ENCODE assay signal across 9 cellular contexts in the genomic region with DNA sequence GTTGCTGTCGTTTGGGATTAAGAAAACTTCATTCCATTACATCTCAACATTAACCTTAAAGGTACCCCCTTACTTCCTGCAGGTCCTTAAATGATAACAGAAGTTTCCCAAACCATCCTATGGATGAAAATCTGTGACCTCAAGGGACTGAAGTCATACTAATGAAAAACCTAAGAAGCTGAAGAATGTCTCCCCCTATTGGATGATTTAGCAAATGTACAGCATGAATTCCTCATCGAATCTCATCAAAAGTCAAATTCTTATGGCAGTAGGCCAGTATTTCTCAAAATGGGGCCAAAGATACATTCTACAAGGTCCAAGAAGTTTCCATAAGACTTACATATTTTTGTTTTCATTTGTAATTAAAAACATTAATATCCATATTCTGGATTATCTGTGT. TPM values are rescaled to one million over a fixed set of nuclear protein-coding genes. Genes with fewer than 3 reads are reported as not detected.
A peak's percentile ranks its signal among the peaks of the same experiment; 100 is the strongest.
DNase-seq lines count a peak whose midpoint lies in the region; ATAC-seq, FAIRE-seq and TF ChIP-seq lines count a peak whose summit lies in the region.
"Had no signal": no experiment of that assay in that cellular context is flagged by ENCODE, and none has a peak within 500 bp of the region (broad histone marks: within the 10 kb centered on the region; RNA-seq: fewer than 3 reads in every experiment).

No MANE protein-coding gene starts in this region.

- no peak overlapping the region for H3K27ac ChIP-seq in A549

- peak in 1 of 2 experiments; percentile 13; a peak in 1 of 5 replicates for TF ChIP-seq RAD21 in A549 (conservative IDR thresholded peaks at IDR 0.05 in 1 of 2, IDR thresholded peaks at IDR 0.05 in 1 of 2)

- ATAC-seq in A549, result peak in 1 of 2 experiments; percentile 48; a peak in 1 of 6 replicates
- no peak for ATAC-seq in stimulated activated naive CD8-positive, alpha-beta T cell treated with anti-CD3 and anti-CD28 coated beads, Interleukin-15, Interleukin-2, amounts not matched to agents 100 U/mL and 50 U/mL, for 24 hours
- ATAC-seq: activated CD4-positive, alpha-beta T cell treated with anti-CD3 and anti-CD28 coated beads for 36 hours had no signal

- CTCF ChIA-PET in A549 (lab: Yijun Ruan, JAX), result interaction anchor here (0.8 to 3.0 kb wide), 13 partner anchors 8 to 53 kb away, joined by 3 to 15 read pairs (median 3); no protein-coding TSS in a partner anchor

- DNase-seq in A549 (ENCODE audit: low read depth in 1 of 2, low spot score in 1 of 2) (peak; percentile 21 to 56), GM13976 (ENCODE audit: low spot score) (peak; percentile 42), SHP77 treated with DMSO at 0.1 percent for 48 hours (lab: John Stamatoyannopoulos, UW) (peak; percentile 4), glomerular endothelial cell (ENCODE audit: extremely low read depth, low read depth, low spot score) (peak; percentile 36), cortex of kidney (lab: John Stamatoyannopoulos, UW) (no peak), GM19238 (ENCODE audit: insufficient read length, low spot score) (no peak)
- DNase-seq in stimulated activated naive CD8-positive, alpha-beta T cell treated with anti-CD3 and anti-CD28 coated beads, Interleukin-15, Interleukin-2, amounts not matched to agents 100 U/mL and 50 U/mL, for 24 hours, result no peak
- DNase-seq in activated CD4-positive, alpha-beta T cell treated with anti-CD3 and anti-CD28 coated beads for 1 hour, result no peak
- DNase-seq: activated CD4-positive, alpha-beta T cell treated with anti-CD3 and anti-CD28 coated beads for 36 hours had no signal

- WGBS in A549 (ENCODE audit: missing lambda C conversion rate), result 78% methylated on average over 2 of the region's 2 CpGs

- TF ChIP-seq EP300 in A549 (IDR thresholded peaks at IDR 0.05), result no peak

- no peak overlapping the region for H3K4me2 ChIP-seq in A549

- H3K4me1 ChIP-seq in A549, result no peaks in the 10 kb centered on the region

- H3K9me3 ChIP-seq in A549, result no peaks in the 10 kb centered on the region

- H3K4me3 ChIP-seq in A549, result no peak overlapping the region

- no peak for TF ChIP-seq POLR2A in A549 (IDR thresholded peaks at IDR 0.05; ENCODE audit: low read length)

- POLR2A ChIA-PET in A549 (lab: Yijun Ruan, JAX), result interaction anchor here (0.5 kb wide), 1 partner anchor 1255 kb away, joined by 5 read pairs; no protein-coding TSS in a partner anchor

- no peak for FAIRE-seq in A549 (lab: Jason Lieb, UNC)

- TF ChIP-seq CTCF in A549 (IDR thresholded peaks at IDR 0.05) (peak; percentile 60), GM13976 (IDR thresholded peaks at IDR 0.05; ENCODE audit: borderline replicate concordance, control extremely low read depth, extremely low read depth, insufficient read depth, missing control alignments) (peak; percentile 18)

- in situ Hi-C loops in GM13976 (cut with MboI; ENCODE audit: low sequenced_read_pairs, unreplicated experiment), result no loop called here

TF ChIP-seq in A549, 52 proteins besides CTCF, POLR2A, EP300 and RAD21:
- TF ChIP-seq JUNB (IDR thresholded peaks at IDR 0.05) (no peak), RNF2 (IDR thresholded peaks at IDR 0.05; ENCODE audit: borderline replicate concordance, low read depth) (no peak), JUN (IDR thresholded peaks at IDR 0.05) (no peak), SREBF2 (IDR thresholded peaks at IDR 0.05) (no peak), RCOR1 (IDR thresholded peaks at IDR 0.05; ENCODE audit: low read depth, low read length) (no peak), HOXB5 (CRISPR knock-in tag; IDR thresholded peaks at IDR 0.05) (no peak), HEYL (CRISPR knock-in tag; IDR thresholded peaks at IDR 0.05) (no peak), SMC3 (IDR thresholded peaks at IDR 0.05) (no peak), ZC3H11A (IDR thresholded peaks at IDR 0.05) (no peak), EHF (CRISPR knock-in tag; IDR thresholded peaks at IDR 0.05) (no peak)
TF ChIP-seq in A549: peak in this region for 0.

RNA-seq across cellular contexts. Expression of a gene that starts 13.5 kb away (rescaled TPM):
- polyA plus RNA-seq in A549 (2011; rRNA removed), result 43.1 and 55.8 TPM in 2 replicates
- 33.8 and 37.5 TPM in 2 replicates for polyA plus RNA-seq in A549 (2012; cell fraction: cytosol; rRNA removed)
- 36.7 and 40.4 TPM in 2 replicates for polyA plus RNA-seq in A549 (2012; cell fraction: nucleus; rRNA removed)
- 52.2 to 58.1 TPM (median 53.6 TPM) in 3 replicates for polyA plus RNA-seq in A549 (2017; fragmentation: RNase III; extraction: RNeasy Plus Mini Kit Qiagen cat#74134 plus additional on column Dnase treatment)
- 14.7 and 16.0 TPM in 2 replicates for polyA minus RNA-seq in A549 (2011; rRNA and poly(A)+ RNA removed)
- 21.2 and 27.1 TPM in 2 replicates for total RNA-seq in glomerular endothelial cell

RNA-seq across cellular contexts. Expression of a gene that starts 13.5 kb away (rescaled TPM):
- 24.3 and 25.2 TPM in 2 replicates for polyA plus RNA-seq in A549 (2011; rRNA removed)
- polyA plus RNA-seq in A549 (2012; cell fraction: cytosol; rRNA removed), result 6.0 TPM in 2 replicates
- 1.6 and 2.7 TPM in 2 replicates for polyA plus RNA-seq in A549 (2012; cell fraction: nucleus; rRNA removed)
- 7.7 to 8.3 TPM (median 8.3 TPM) in 3 replicates for polyA plus RNA-seq in A549 (2017; fragmentation: RNase III; extraction: RNeasy Plus Mini Kit Qiagen cat#74134 plus additional on column Dnase treatment)
- 9.4 and 10.4 TPM in 2 replicates for polyA minus RNA-seq in A549 (2011; rRNA and poly(A)+ RNA removed)
- total RNA-seq in glomerular endothelial cell, result 5.9 and 10.3 TPM in 2 replicates

RNA-seq across cellular contexts. Expression of a gene that starts 26.7 kb away (rescaled TPM):
- polyA plus RNA-seq in A549 (2011; rRNA removed) (1.6 TPM in 2 replicates), A549 (2017; fragmentation: RNase III; extraction: RNeasy Plus Mini Kit Qiagen cat#74134 plus additional on column Dnase treatment) (2.1 to 2.6 TPM (median 2.2 TPM) in 3 replicates)
- polyA plus RNA-seq in A549 (2012; cell fraction: cytosol; rRNA removed), result 1.1 and 1.4 TPM in 2 replicates
- 3.5 and 4.3 TPM in 2 replicates for polyA plus RNA-seq in A549 (2012; cell fraction: nucleus; rRNA removed)
- 0.66 and 5.0 TPM in 2 replicates for polyA minus RNA-seq in A549 (2011; rRNA and poly(A)+ RNA removed)
- 0.23 and 0.39 TPM in 2 replicates for total RNA-seq in glomerular endothelial cell

RNA-seq across cellular contexts. Expression of a gene that starts 46.0 kb away (rescaled TPM):
- 6.0 and 6.3 TPM in 2 replicates for polyA plus RNA-seq in A549 (2011; rRNA removed)
- polyA plus RNA-seq in A549 (2012; cell fraction: cytosol; rRNA removed), result 1.9 and 2.0 TPM in 2 replicates
- polyA plus RNA-seq in A549 (2012; cell fraction: nucleus; rRNA removed), result 0.82 and 0.92 TPM in 2 replicates
- 3.8 to 4.4 TPM (median 3.9 TPM) in 3 replicates for polyA plus RNA-seq in A549 (2017; fragmentation: RNase III; extraction: RNeasy Plus Mini Kit Qiagen cat#74134 plus additional on column Dnase treatment)
- polyA minus RNA-seq in A549 (2011; rRNA and poly(A)+ RNA removed), result 2.0 and 4.3 TPM in 2 replicates
- 1.6 and 9.4 TPM in 2 replicates for total RNA-seq in glomerular endothelial cell

Comparison
In these comparisons a context has a peak if more than half of its experiments do, and no peak if none do; other contexts are left out.
1. DNase-seq: peak in A549 (2 of 2), GM13976 (single experiment), SHP77 treated with DMSO at 0.1 percent for 48 hours (single experiment) and glomerular endothelial cell (single experiment); none in stimulated activated naive CD8-positive, alpha-beta T cell treated with anti-CD3 and anti-CD28 coated beads, Interleukin-15, Interleukin-2, amounts not matched to agents 100 U/mL and 50 U/mL, for 24 hours (single experiment), cortex of kidney (single experiment), activated CD4-positive, alpha-beta T cell treated with anti-CD3 and anti-CD28 coated beads for 1 hour (single experiment) and GM19238 (single experiment).